15 cellular contexts compared by ENCODE assay signal in genomic region chr10:118520116-118520742, GRCh38.
DNase-seq lines count a peak whose midpoint lies in the region; ATAC-seq, FAIRE-seq and TF ChIP-seq lines count a peak whose summit lies in the region.
"Had no signal": no experiment of that assay in that cellular context is flagged by ENCODE, and none has a peak within 500 bp of the region (broad histone marks: within the 10 kb centered on the region; RNA-seq: fewer than 3 reads in every experiment).

No MANE protein-coding gene starts in this region.

- no peak overlapping the region for H3K4me3 Mint-ChIP-seq in CD8-positive, alpha-beta memory T cell
- H3K4me3 Mint-ChIP-seq: CD4-positive, alpha-beta memory T cell; H9 had no signal

- FAIRE-seq in HepG2 (lab: Jason Lieb, UNC) = peak; percentile 68
- FAIRE-seq: A549, GM19239 had no signal

- no peak overlapping the region for H3K27ac ChIP-seq in HepG2 (ENCODE audit: extremely low read length, insufficient read depth, low read length)
- H3K27ac ChIP-seq in right lobe of liver = no peak overlapping the region
- no peak overlapping the region for H3K27ac ChIP-seq in esophagus muscularis mucosa (replicated peaks in 1 of 4)
- no peak overlapping the region for H3K27ac ChIP-seq in CD8-positive, alpha-beta memory T cell (ENCODE audit: low read depth, low read length)
- H3K27ac ChIP-seq: A549, C4-2B had no signal

- TF ChIP-seq POLR2A in HepG2 (IDR thresholded peaks at IDR 0.05; ENCODE audit: insufficient read depth in 1 of 2, low read depth in 2 of 2, low read length in 2 of 2) (no peak), right lobe of liver (IDR thresholded peaks at IDR 0.05) (no peak), esophagus muscularis mucosa (IDR thresholded peaks at IDR 0.05; ENCODE audit: low read depth) (no peak)

- CTCF ChIA-PET in HepG2 (lab: Yijun Ruan, JAX; ENCODE audit: low intra/inter-chr PET ratio, low total read pairs) = no interaction called here
- CTCF ChIA-PET in CD8-positive, alpha-beta memory T cell (lab: Charles Lee) = no interaction called here

- H3K27ac Mint-ChIP-seq in CD8-positive, alpha-beta memory T cell = no peak overlapping the region
- H3K27ac Mint-ChIP-seq: CD4-positive, alpha-beta memory T cell; H9 had no signal

- DNase-seq in HepG2 (ENCODE audit: low spot score) (peak; percentile 57), right lobe of liver (no peak), NCI-H146 treated with DMSO at 0.1 percent for 48 hours (lab: John Stamatoyannopoulos, UW; ENCODE audit: unreplicated experiment) (peak; percentile 6), esophagus muscularis mucosa (ENCODE audit: extremely low spot score) (peak; percentile 53), ureter (ENCODE audit: low spot score) (no peak)
- no peak for DNase-seq in CD8-positive, alpha-beta memory T cell
- DNase-seq: BE2C; Caco-2; CD4-positive, alpha-beta memory T cell; GF-D8; GOT3; H9 had no signal

- 11% methylated on average over 6 of the region's 6 CpGs for WGBS in HepG2 (ENCODE audit: low lambda C conversion rate)
- 48% methylated on average over 6 of the region's 6 CpGs for WGBS in right lobe of liver (ENCODE audit: insufficient coverage, low coverage, low lambda C conversion rate, missing lambda C conversion rate)
- whole genome bisulfite sequencing in esophagus muscularis mucosa = 80% methylated on average over 6 of the region's 6 CpGs

- BruUV-seq in HepG2 (replicated peaks; lab: Mats Ljungman, UMichigan) = no TSS peak

- no peak for TF ChIP-seq RAD21 in HepG2 (CRISPR knock-in tag; IDR thresholded peaks at IDR 0.05)

- TF ChIP-seq CTCF in HepG2 (CRISPR knock-in tag; IDR thresholded peaks at IDR 0.05) = no peak
- no peak for TF ChIP-seq CTCF in right lobe of liver (IDR thresholded peaks at IDR 0.05)
- no peak for TF ChIP-seq CTCF in esophagus muscularis mucosa (IDR thresholded peaks at IDR 0.05)

- H2AFZ ChIP-seq in HepG2 (ENCODE audit: low read length) = no peak overlapping the region

- H4K20me1 ChIP-seq in HepG2 (ENCODE audit: insufficient read depth, low read length) = no peaks in the 10 kb centered on the region

- peaks cover 0 to 3% (median 0%) of the 10 kb centered on the region in 3 donors for H3K36me3 Mint-ChIP-seq in CD8-positive, alpha-beta memory T cell

- H3K27me3 Mint-ChIP-seq in CD8-positive, alpha-beta memory T cell = peaks cover 6 to 45% of the 10 kb centered on the region in 2 donors

- no peaks in the 10 kb centered on the region for H3K9me3 ChIP-seq in HepG2 (ENCODE audit: low read length)
- H3K9me3 ChIP-seq in right lobe of liver = no peaks in the 10 kb centered on the region
- peaks cover 0 to 18% (median 3%) of the 10 kb centered on the region in 4 donors for H3K9me3 ChIP-seq in esophagus muscularis mucosa
- no peaks in the 10 kb centered on the region for H3K9me3 ChIP-seq in CD8-positive, alpha-beta memory T cell (ENCODE audit: low read length)
- H3K9me3 ChIP-seq: BE2C, Caco-2 had no signal

- POLR2A ChIA-PET in HepG2 (lab: Yijun Ruan, JAX) = no interaction called here
- POLR2A ChIA-PET in CD8-positive, alpha-beta memory T cell (lab: Charles Lee) = no interaction called here

- intact Hi-C loops in HepG2 (cut with micrococcal nuclease; ENCODE audit: unreplicated experiment) = no loop called here
- intact Hi-C loops in right lobe of liver (cut with DNase I) = no loop called here
- intact Hi-C loops in esophagus muscularis mucosa (cut with DNase I) = no loop called here

- no peak overlapping the region for H3K9ac ChIP-seq in HepG2 (ENCODE audit: insufficient read depth, low read depth, low read length)

- H3K79me2 ChIP-seq in HepG2 (ENCODE audit: insufficient read depth, low read length) = no peaks in the 10 kb centered on the region

- H3K4me1 ChIP-seq in HepG2 (ENCODE audit: insufficient read depth, low read length) (peaks cover 24% of the 10 kb centered on the region), right lobe of liver (no peaks in the 10 kb centered on the region), esophagus muscularis mucosa (no peaks in the 10 kb centered on the region)
- H3K4me1 ChIP-seq in CD8-positive, alpha-beta memory T cell (ENCODE audit: insufficient read depth, low read length) = no peaks in the 10 kb centered on the region
- H3K4me1 ChIP-seq: BE2C, Caco-2 had no signal

- TF ChIP-seq EP300 in HepG2 (IDR thresholded peaks at IDR 0.05; ENCODE audit: low read depth in 2 of 2, low read length in 2 of 2) (0 out of 4 replicates have a peak, but pooled peaks of 1 of the 2 experiments have one; percentile 7), HepG2 (CRISPR knock-in tag; IDR thresholded peaks at IDR 0.05; ENCODE audit: borderline replicate concordance) (no peak), esophagus muscularis mucosa (IDR thresholded peaks at IDR 0.05) (no peak)

- ATAC-seq in HepG2 (peak; percentile 99), right lobe of liver (no peak)
- ATAC-seq: A549 had no signal

- no peaks in the 10 kb centered on the region for H3K4me1 Mint-ChIP-seq in CD8-positive, alpha-beta memory T cell
- H3K4me1 Mint-ChIP-seq: CD4-positive, alpha-beta memory T cell had no signal

- H3K36me3 ChIP-seq in HepG2 (replicated peaks in 1 of 2; ENCODE audit: control insufficient read depth in 1 of 2, insufficient read depth in 2 of 2, low read length in 2 of 2) = no peaks in the 10 kb centered on the region
- H3K36me3 ChIP-seq in right lobe of liver = no peaks in the 10 kb centered on the region
- H3K36me3 ChIP-seq in esophagus muscularis mucosa = no peaks in the 10 kb centered on the region
- H3K36me3 ChIP-seq in CD8-positive, alpha-beta memory T cell (ENCODE audit: insufficient read depth, low read length) = no peaks in the 10 kb centered on the region
- H3K36me3 ChIP-seq: BE2C had no signal

- peaks cover 1 to 12% of the 10 kb centered on the region in 2 experiments; a peak in 2 of 5 replicates for H3K27me3 ChIP-seq in HepG2 (ENCODE audit: control insufficient read depth in 1 of 2, insufficient read depth in 2 of 2, low read length in 2 of 2)
- H3K27me3 ChIP-seq in right lobe of liver = no peaks in the 10 kb centered on the region
- no peaks in the 10 kb centered on the region for H3K27me3 ChIP-seq in esophagus muscularis mucosa
- no peaks in the 10 kb centered on the region for H3K27me3 ChIP-seq in CD8-positive, alpha-beta memory T cell (ENCODE audit: insufficient read depth, low read length, poor library complexity, severe bottlenecking)

- H3K9me3 Mint-ChIP-seq in CD8-positive, alpha-beta memory T cell = peaks cover 0 to 10% (median 5%) of the 10 kb centered on the region in 5 donors

- H3K4me3 ChIP-seq in HepG2 (replicated peaks in 1 of 3; ENCODE audit: insufficient read depth in 1 of 3, low read depth in 2 of 3, low read length in 3 of 3) = no peak overlapping the region
- no peak overlapping the region for H3K4me3 ChIP-seq in right lobe of liver
- no peak overlapping the region for H3K4me3 ChIP-seq in esophagus muscularis mucosa
- H3K4me3 ChIP-seq in CD8-positive, alpha-beta memory T cell (ENCODE audit: low read length) = no peak overlapping the region
- H3K4me3 ChIP-seq: A549 had no signal

- H3K4me2 ChIP-seq in HepG2 (ENCODE audit: low read depth, low read length) = peak overlapping the region; percentile 42
- H3K4me2 ChIP-seq: A549 had no signal

- in situ Hi-C loops in HepG2 (cut with HindIII; ENCODE audit: extremely low pct_ligation_motif_present, low pct_unique_long_range_greater_than_20kb) = no loop called here

TF ChIP-seq in HepG2, 621 proteins besides CTCF, POLR2A, EP300 and RAD21 (continues in another document):
- TF ChIP-seq MAFF (IDR thresholded peaks at IDR 0.05; ENCODE audit: low read depth, low read length) = peak; percentile 73
- TF ChIP-seq ZNF879 (CRISPR knock-in tag; IDR thresholded peaks at IDR 0.05) = no peak
- TF ChIP-seq EED (CRISPR knock-in tag; IDR thresholded peaks at IDR 0.05) = no peak

Comparison
In these comparisons a context has a peak if more than half of its experiments do, and no peak if none do; other contexts are left out.
1. DNase-seq: peak in HepG2 (single experiment), NCI-H146 treated with DMSO at 0.1 percent for 48 hours (single experiment) and esophagus muscularis mucosa (single experiment); none in right lobe of liver (0 of 3), ureter (single experiment) and CD8-positive, alpha-beta memory T cell (0 of 5).